Comparison of ENCODE assay signal across 19 cellular contexts in the genomic region with DNA sequence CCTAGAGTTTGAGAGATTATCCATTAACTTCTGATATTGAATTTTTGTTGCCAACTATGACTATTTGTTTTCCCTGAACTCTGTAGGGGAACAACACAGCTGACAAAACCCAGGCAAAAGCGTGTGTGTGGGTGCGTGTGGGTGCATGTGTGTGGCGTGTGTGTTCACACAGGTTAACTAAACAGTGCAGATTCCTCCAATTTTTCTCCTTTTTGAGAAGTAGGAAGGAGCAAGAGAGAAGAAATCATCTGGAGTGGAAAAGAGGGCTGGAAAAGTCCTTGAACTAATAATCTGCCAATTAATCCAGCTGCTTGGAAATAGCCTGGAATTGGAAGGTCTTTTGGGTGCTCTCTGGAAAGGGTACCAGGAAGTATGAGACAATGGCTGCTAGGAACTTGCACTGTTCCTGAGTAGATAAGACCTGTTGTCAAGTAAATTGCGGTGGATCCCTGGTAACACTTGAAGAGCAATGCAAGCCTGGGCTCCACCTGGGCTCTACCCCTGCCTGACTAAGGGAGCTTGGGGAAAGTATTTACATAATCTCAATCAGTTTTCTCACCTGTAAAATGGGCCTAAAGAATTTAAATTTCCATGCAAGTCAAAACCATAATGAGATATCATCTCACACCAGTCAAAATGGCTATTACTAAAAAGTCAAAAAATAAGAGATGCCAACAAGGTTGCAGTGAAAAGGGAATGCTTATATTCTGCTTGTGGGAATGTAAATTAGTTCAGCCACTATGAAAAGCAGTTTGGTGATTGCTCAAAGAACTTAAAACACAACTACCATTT. TPM values are rescaled to one million over a fixed set of nuclear protein-coding genes. Genes with fewer than 3 reads are reported as not detected.
DNase-seq lines count a peak whose midpoint lies in the region; ATAC-seq and TF ChIP-seq lines count a peak whose summit lies in the region.
"Had no signal": no experiment of that assay in that cellular context is flagged by ENCODE, and none has a peak within 500 bp of the region (broad histone marks: within the 10 kb centered on the region; RNA-seq: fewer than 3 reads in every experiment).

No MANE protein-coding gene starts in this region.

- no peak overlapping the region for H2BK15ac ChIP-seq in mesendoderm (replicated peaks; ENCODE audit: low read depth)

- H3K4me1 ChIP-seq in heart right ventricle (peaks cover 0 to 36% (median 17%) of the 10 kb centered on the region in 9 donors), right atrium auricular region (peaks cover 0 to 23% of the 10 kb centered on the region in 2 donors), mesendoderm (ENCODE audit: control insufficient read depth, low read depth, low read length) (no peaks in the 10 kb centered on the region), stomach (peaks cover 4 to 65% (median 39%) of the 10 kb centered on the region in 4 donors)

- no peak overlapping the region for H3K56ac ChIP-seq in mesendoderm (ENCODE audit: low read length)

- H3K79me1 ChIP-seq in mesendoderm (ENCODE audit: low read length): no peaks in the 10 kb centered on the region

- WGBS in heart right ventricle, 2 donors: 71 to 77% methylated on average over 4 of the region's 4 CpGs
- WGBS in mesendoderm (ENCODE audit: extremely low coverage, insufficient coverage, low lambda C conversion rate): no CpG with 5 or more reads among the region's 4 CpGs
- 36 to 56% (median 50%) methylated on average over 4 of the region's 4 CpGs for WGBS in stomach, 5 donors

- no peak for TF ChIP-seq EP300 in stomach (IDR thresholded peaks at IDR 0.05)

- no peak overlapping the region for H2AK5ac ChIP-seq in mesendoderm (ENCODE audit: low read length)

- H2BK5ac ChIP-seq in mesendoderm (ENCODE audit: low read length): no peak overlapping the region

- DNase-seq in heart right ventricle (no peak), right atrium auricular region (ENCODE audit: low spot score) (no peak), fibroblast of pulmonary artery (ENCODE audit: low read depth) (peak; percentile 68), mesendoderm (peak; percentile 21), stomach (no peak), SIG-M5 (lab: John Stamatoyannopoulos, UW) (no peak), islet precursor cell (no peak)
- DNase-seq: CD4-positive, alpha-beta memory T cell; DND-41; GM23248; HCEC 1CT; NCI-H1048; NCI-H1436 treated with DMSO at 0.1 percent for 48 hours; NCI-H2029 treated with DMSO at 0.1 percent for 48 hours; NCI-H510A; NCI-H774 had no signal

- H3K4ac ChIP-seq in mesendoderm (ENCODE audit: low read depth, low read length): no peak overlapping the region

- H3K36me3 ChIP-seq in heart right ventricle (no peaks in the 10 kb centered on the region), right atrium auricular region (no peaks in the 10 kb centered on the region), mesendoderm (ENCODE audit: control insufficient read depth, insufficient read depth, low read length) (no peaks in the 10 kb centered on the region), stomach (no peaks in the 10 kb centered on the region)

- ATAC-seq in heart right ventricle (peak in 5 of 8 donors; percentile 25 to 70 (median 64)), HG02981 (IDR thresholded peaks at IDR 0.05; ENCODE audit: unreplicated experiment) (no peak)
- ATAC-seq: GM12878 had no signal

- intact Hi-C loops in heart right ventricle (cut with DNase I) (no loop called here), stomach (cut with DNase I; ENCODE audit: low total_unique reads) (no loop called here)

- H4K8ac ChIP-seq in mesendoderm (ENCODE audit: low read depth, low read length): no peak overlapping the region

- no peak overlapping the region for H3K27ac ChIP-seq in heart right ventricle
- no peak overlapping the region for H3K27ac ChIP-seq in right atrium auricular region
- H3K27ac ChIP-seq in mesendoderm (ENCODE audit: low read depth, low read length): no peak overlapping the region
- H3K27ac ChIP-seq in stomach: peak overlapping the region; percentile 21 to 86 (median 64)
- H3K27ac ChIP-seq: 22Rv1 had no signal

- H3K4me2 ChIP-seq in mesendoderm (ENCODE audit: low read length): no peak overlapping the region

- H3K18ac ChIP-seq in mesendoderm (ENCODE audit: low read length): no peak overlapping the region

- H2BK120ac ChIP-seq in mesendoderm (ENCODE audit: low read depth, low read length): no peak overlapping the region

- no peaks in the 10 kb centered on the region for H3K27me3 ChIP-seq in heart right ventricle
- no peaks in the 10 kb centered on the region for H3K27me3 ChIP-seq in right atrium auricular region
- no peaks in the 10 kb centered on the region for H3K27me3 ChIP-seq in mesendoderm (ENCODE audit: insufficient read depth, low read length, poor library complexity)
- H3K27me3 ChIP-seq in stomach: no peaks in the 10 kb centered on the region

- no peak overlapping the region for H3K4me3 ChIP-seq in heart right ventricle
- no peak overlapping the region for H3K4me3 ChIP-seq in right atrium auricular region
- no peak overlapping the region for H3K4me3 ChIP-seq in fibroblast of pulmonary artery (replicated peaks; ENCODE audit: low read depth, low read length)
- H3K4me3 ChIP-seq in mesendoderm (ENCODE audit: low read length): no peak overlapping the region
- no peak overlapping the region for H3K4me3 ChIP-seq in stomach
- H3K4me3 ChIP-seq: GM12878, GM23248 had no signal

- no peak for TF ChIP-seq POLR2A in stomach (IDR thresholded peaks at IDR 0.05)

- no peak overlapping the region for H3K9ac ChIP-seq in mesendoderm (ENCODE audit: low read length)

- no peak overlapping the region for H4K5ac ChIP-seq in mesendoderm (ENCODE audit: low read length)

- H3K23ac ChIP-seq in mesendoderm (ENCODE audit: low read length): no peak overlapping the region

- no peaks in the 10 kb centered on the region for H3K79me2 ChIP-seq in mesendoderm (ENCODE audit: control insufficient read depth, insufficient read depth, low read length)

- TF ChIP-seq CTCF in heart right ventricle (IDR thresholded peaks at IDR 0.05): no peak
- no peak for TF ChIP-seq CTCF in right atrium auricular region (IDR thresholded peaks at IDR 0.05)
- TF ChIP-seq CTCF in fibroblast of pulmonary artery (IDR thresholded peaks at IDR 0.05; ENCODE audit: low read length, missing control alignments): no peak
- no peak for TF ChIP-seq CTCF in stomach (IDR thresholded peaks at IDR 0.05)

- H3K9me3 ChIP-seq in heart right ventricle (peaks cover 0 to 12% (median 0%) of the 10 kb centered on the region in 11 donors), right atrium auricular region (no peaks in the 10 kb centered on the region), stomach (no peaks in the 10 kb centered on the region)

RNA-seq across cellular contexts. Expression of a gene that starts 40.5 kb away (rescaled TPM):
- total RNA-seq in heart right ventricle: 10 to 100 TPM in 9 of 10 donors, 1 to 10 TPM in 1; 5.7 to 47.0 (median 17.6) TPM
- 10 to 100 TPM; 22.0 to 28.7 TPM for polyA plus RNA-seq in heart right ventricle
- total RNA-seq in right atrium auricular region: 10 to 100 TPM; 28.7 to 86.2 TPM
- polyA plus RNA-seq in mesendoderm (2013, experiment 1 of 2): 0.77 TPM
- 0.52 TPM for polyA plus RNA-seq in mesendoderm (2013, experiment 2 of 2)
- 10 to 100 TPM; 17.5 to 67.7 (median 49.1) TPM for total RNA-seq in stomach
- polyA plus RNA-seq in stomach: 100 to 1,000 TPM in 1 of 3 donors, 10 to 100 TPM in 2; 26.5 to 109 (median 75.3) TPM

Comparison
In these comparisons a context has a peak if more than half of its experiments do, and no peak if none do; other contexts are left out.
1. DNase-seq: peak in fibroblast of pulmonary artery (single experiment) and mesendoderm (single experiment); none in heart right ventricle (0 of 2), right atrium auricular region (single experiment), stomach (single experiment), SIG-M5 (single experiment) and islet precursor cell (single experiment).
2. H3K27ac ChIP-seq: peak in stomach (5 of 5); none in heart right ventricle (0 of 10), right atrium auricular region (0 of 2) and mesendoderm (single experiment).